Comparison of ENCODE assay signal across 1 cellular context in genomic region chr3:133472889-133473288, GRCh38.
TF ChIP-seq lines count a peak whose summit lies in the region.

No MANE protein-coding gene starts in this region.

TF ChIP-seq in HEK293T, 16 proteins besides CTCF, POLR2A, EP300 and RAD21 (continued from another document):
- TF ChIP-seq HDGF (IDR thresholded peaks at IDR 0.05; ENCODE audit: borderline replicate concordance) (no peak), ZNF384 (IDR thresholded peaks at IDR 0.05) (no peak), TARDBP (IDR thresholded peaks at IDR 0.05) (no peak), PKNOX1 (IDR thresholded peaks at IDR 0.05) (no peak), FOXA1 (IDR thresholded peaks at IDR 0.05) (no peak)
